Comparison of ENCODE assay signal across 8 cellular contexts in the genomic region with DNA sequence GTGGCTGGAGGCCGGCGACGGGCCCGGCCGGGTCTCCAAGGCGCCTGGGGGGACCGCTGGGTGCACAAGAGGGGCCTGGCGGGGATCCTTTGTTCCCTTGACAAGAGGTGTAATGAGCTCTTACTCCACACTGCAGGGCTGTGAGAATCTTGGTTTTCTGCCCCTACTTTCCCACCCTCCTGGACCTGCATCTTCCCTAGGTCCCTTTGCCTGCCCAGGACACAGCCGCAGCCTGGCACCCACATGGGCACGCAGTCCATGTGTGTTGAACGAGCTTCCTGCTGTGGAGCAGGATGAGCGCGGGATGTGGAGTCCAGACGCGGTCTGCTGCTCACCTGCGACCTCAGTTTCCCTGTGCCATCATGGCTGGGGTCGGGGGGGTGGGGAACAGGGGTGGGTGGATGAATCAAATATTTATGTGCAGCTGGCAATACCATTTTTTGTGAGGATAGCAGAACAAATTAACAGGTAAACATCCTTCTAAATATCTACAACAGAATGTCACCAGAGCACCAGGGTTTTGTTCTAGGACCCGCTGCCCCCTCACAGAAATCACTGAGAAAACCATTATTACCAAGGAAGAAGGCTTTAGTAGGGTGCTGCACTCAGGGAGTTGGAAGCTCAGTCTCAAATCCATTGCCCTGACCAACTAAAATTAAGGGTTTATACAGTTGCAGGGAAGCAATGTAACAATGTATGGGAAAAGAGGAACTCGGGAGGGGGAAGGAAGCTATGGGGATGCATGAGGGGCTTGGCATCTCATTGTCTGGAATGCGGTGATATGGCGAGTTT. TPM values are rescaled to one million over a fixed set of nuclear protein-coding genes. Genes with fewer than 3 reads are reported as not detected.
DNase-seq lines count a peak whose midpoint lies in the region; ATAC-seq and TF ChIP-seq lines count a peak whose summit lies in the region.

No MANE protein-coding gene starts in this region.

- TF ChIP-seq POLR2A in gastroesophageal sphincter (IDR thresholded peaks at IDR 0.05) = no peak
- no peak for TF ChIP-seq POLR2A in gastrocnemius medialis (IDR thresholded peaks at IDR 0.05)

- H3K9ac ChIP-seq in SK-N-SH = peak overlapping the region; percentile 96; the same call in 1 of the 2 replicates

- H2AFZ ChIP-seq in SK-N-SH (ENCODE audit: low read depth) = peak overlapping the region; percentile 87

- no peaks in the 10 kb centered on the region for H3K9me2 ChIP-seq in SK-N-SH

- H3K27me3 ChIP-seq in AG04450 (ENCODE audit: control insufficient read depth, insufficient read depth, low read length) (no peaks in the 10 kb centered on the region), SK-N-SH (ENCODE audit: insufficient read depth) (no peaks in the 10 kb centered on the region), gastroesophageal sphincter (no peaks in the 10 kb centered on the region), gastrocnemius medialis (no peaks in the 10 kb centered on the region)

- peaks cover 8% of the 10 kb centered on the region for H3F3A ChIP-seq in SK-N-SH (replicated peaks; ENCODE audit: insufficient read depth)

- ATAC-seq in GM21526 (IDR thresholded peaks at IDR 0.05; ENCODE audit: low FRiP score, unreplicated experiment) (peak; percentile 15), gastroesophageal sphincter (peak; percentile 25), gastrocnemius medialis (peak; percentile 7 to 29), HG02840 (IDR thresholded peaks at IDR 0.05; ENCODE audit: low FRiP score, unreplicated experiment) (no peak)

- CTCF ChIA-PET in AG04450 (lab: Charles Lee) (interaction anchor here (0.6 to 1.6 kb wide), 14 partner anchors 9 to 292 kb away, joined by 3 to 26 read pairs (median 3); partner anchors contain the start of gene ATE1), SK-N-SH (lab: Yijun Ruan, JAX) (interaction anchor here (0.6 to 2.7 kb wide), 22 partner anchors 9 to 1237 kb away, joined by 3 to 13 read pairs (median 4); no protein-coding TSS in a partner anchor)

- intact Hi-C loops in gastrocnemius medialis (cut with DNase I; ENCODE audit: low total_unique reads) = loop anchor here (2.0 to 5.0 kb wide), 3 partner anchors 67 to 139 kb away; no protein-coding TSS in a partner anchor

- H3K4me3 ChIP-seq in AG04450 (ENCODE audit: low read depth, low read length) = peak overlapping the region; percentile 73
- H3K4me3 ChIP-seq in SK-N-SH (ENCODE audit: low read depth in 2 of 2, low read length in 1 of 2) = peak overlapping the region; percentile 82 to 98
- H3K4me3 ChIP-seq in gastroesophageal sphincter = peak overlapping the region; percentile 79 to 84
- peak overlapping the region; percentile 71 to 91 (median 81) for H3K4me3 ChIP-seq in gastrocnemius medialis

- H3K36me3 ChIP-seq in SK-N-SH (replicated peaks in 1 of 2; ENCODE audit: control insufficient read depth in 1 of 2, insufficient read depth in 2 of 2, low read length in 1 of 2) = peaks cover 0 to 10% of the 10 kb centered on the region in 2 experiments
- H3K36me3 ChIP-seq in gastroesophageal sphincter = peaks cover 0 to 20% of the 10 kb centered on the region in 2 donors
- H3K36me3 ChIP-seq in gastrocnemius medialis = peaks cover 0 to 5% of the 10 kb centered on the region in 2 donors

- DNase-seq in AG04450 (ENCODE audit: low read depth, low spot score) = no peak
- DNase-seq in SK-N-SH = peak; percentile 19
- no peak for DNase-seq in gastrocnemius medialis
- no peak for DNase-seq in cerebellar nuclear complex (lab: John Stamatoyannopoulos, UW)
- DNase-seq in stimulated activated CD4-positive, alpha-beta T cell treated with anti-CD3 and anti-CD28 coated beads, Interleukin-4, amount 100 ng/mL, for 24 hours = no peak

- H3K4me1 ChIP-seq in SK-N-SH (ENCODE audit: control insufficient read depth in 1 of 2, insufficient read depth in 2 of 2, low read depth in 1 of 2, low read length in 1 of 2) (peaks cover 0 to 13% of the 10 kb centered on the region in 2 experiments; a peak in 2 of 4 replicates), gastroesophageal sphincter (peaks cover 4 to 35% (median 22%) of the 10 kb centered on the region in 3 donors), gastrocnemius medialis (peaks cover 16 to 19% of the 10 kb centered on the region in 2 donors)

- TF ChIP-seq RAD21 in SK-N-SH (IDR thresholded peaks at IDR 0.05; ENCODE audit: low read length) = peak; percentile 22

- peak overlapping the region; percentile 99 for H3K4me2 ChIP-seq in SK-N-SH

- TF ChIP-seq EP300 in SK-N-SH (IDR thresholded peaks at IDR 0.05; ENCODE audit: borderline replicate concordance in 1 of 2, low read depth in 1 of 2, low read length in 1 of 2) = no peak
- no peak for TF ChIP-seq EP300 in gastroesophageal sphincter (IDR thresholded peaks at IDR 0.05)

- POLR2A ChIA-PET in AG04450 (lab: Yijun Ruan, JAX) = interaction anchor here (0.6 kb wide), 2 partner anchors 100 to 188 kb away, joined by 3 to 6 read pairs; no protein-coding TSS in a partner anchor
- POLR2A ChIA-PET in SK-N-SH (lab: Yijun Ruan, JAX) = interaction anchor here (1.0 to 2.1 kb wide), 5 partner anchors 14 to 188 kb away, joined by 3 to 14 read pairs (median 3); partner anchors contain the start of gene ATE1

- H3K9me3 ChIP-seq in AG04450 (ENCODE audit: control insufficient read depth, insufficient read depth, low read length) (peaks cover 9% of the 10 kb centered on the region), SK-N-SH (no peaks in the 10 kb centered on the region), gastroesophageal sphincter (no peaks in the 10 kb centered on the region), gastrocnemius medialis (no peaks in the 10 kb centered on the region)

- peaks cover 13% of the 10 kb centered on the region for H3K79me2 ChIP-seq in SK-N-SH (ENCODE audit: insufficient read depth)

- H3K27ac ChIP-seq in AG04450 (ENCODE audit: low read depth, low read length) (no peak overlapping the region), SK-N-SH (ENCODE audit: low read depth in 2 of 2, low read length in 1 of 2) (peak overlapping the region; percentile 81 to 94), gastroesophageal sphincter (peak overlapping the region; percentile 93 to 99 (median 98)), gastrocnemius medialis (peak overlapping the region; percentile 94 to 99 (median 96))

- TF ChIP-seq CTCF in AG04450 (IDR thresholded peaks at IDR 0.05; ENCODE audit: low read depth, low read length) = no peak
- peak; percentile 72 for TF ChIP-seq CTCF in SK-N-SH (IDR thresholded peaks at IDR 0.05)
- peak in 2 of 4 experiments; percentile 78 to 88 for TF ChIP-seq CTCF in gastroesophageal sphincter (IDR thresholded peaks at IDR 0.05)
- peak in 2 of 5 experiments; percentile 20 to 63 for TF ChIP-seq CTCF in gastrocnemius medialis (IDR thresholded peaks at IDR 0.05 in 4 of 5, conservative IDR thresholded peaks at IDR 0.05 in 1 of 5)

- in situ Hi-C loops in gastrocnemius medialis (cut with MboI; ENCODE audit: low sequenced_read_pairs in 4 of 4) = no loop called here

- WGBS in SK-N-SH (ENCODE audit: low lambda C conversion rate) = 52% methylated on average over 11 of the region's 21 CpGs
- 63 to 64% methylated on average over 2 to 9 of the region's 21 CpGs for WGBS in gastroesophageal sphincter (ENCODE audit: low coverage in 1 of 2), 2 donors

- H4K20me1 ChIP-seq in SK-N-SH (ENCODE audit: insufficient read depth) = no peaks in the 10 kb centered on the region

TF ChIP-seq in SK-N-SH, 30 proteins besides CTCF, POLR2A, EP300 and RAD21:
- TF ChIP-seq SMC3 (IDR thresholded peaks at IDR 0.05; ENCODE audit: low read depth, low read length) (0 out of 2 replicates have a peak, but pooled peaks have one; percentile 17), POLR2AphosphoS5 (IDR thresholded peaks at IDR 0.05; ENCODE audit: low read depth, low read length) (no peak)

RNA-seq across cellular contexts. Expression of gene NSMCE4A, which starts 0.5 kb away (rescaled TPM):
- polyA plus RNA-seq in AG04450 (2011; rRNA removed) = 20.9 and 30.3 TPM in 2 replicates
- 5.6 and 7.6 TPM in 2 replicates for polyA minus RNA-seq in AG04450 (2011; rRNA and poly(A)+ RNA removed)
- polyA plus RNA-seq in SK-N-SH (2012; rRNA removed) = 28.5 and 35.6 TPM in 2 replicates
- polyA plus RNA-seq in SK-N-SH (2012; cell fraction: cytosol; rRNA removed) = 29.9 and 31.8 TPM in 2 replicates
- 96.2 and 102 TPM in 2 replicates for polyA plus RNA-seq in SK-N-SH (2012; cell fraction: nucleus; rRNA removed)
- 100 to 1,000 TPM in 1 of 4 donors, 10 to 100 TPM in 3; 65.2 to 135 (median 85.1) TPM for total RNA-seq in gastroesophageal sphincter
- total RNA-seq in gastrocnemius medialis = 10 to 100 TPM; 20.1 to 37.7 (median 26.9) TPM

RNA-seq across cellular contexts. Expression of gene TACC2, which starts 13.5 kb away (rescaled TPM):
- polyA plus RNA-seq in AG04450 (2011; rRNA removed) = 16.8 and 19.4 TPM in 2 replicates
- 19.6 and 21.0 TPM in 2 replicates for polyA minus RNA-seq in AG04450 (2011; rRNA and poly(A)+ RNA removed)
- 5.3 and 8.8 TPM in 2 replicates for polyA plus RNA-seq in SK-N-SH (2012; rRNA removed)
- 7.0 and 7.9 TPM in 2 replicates for polyA plus RNA-seq in SK-N-SH (2012; cell fraction: cytosol; rRNA removed)
- 25.6 and 29.7 TPM in 2 replicates for polyA plus RNA-seq in SK-N-SH (2012; cell fraction: nucleus; rRNA removed)
- 100 to 1,000 TPM in 1 of 4 donors, 10 to 100 TPM in 3; 63.1 to 102 (median 74.9) TPM for total RNA-seq in gastroesophageal sphincter
- 100 to 1,000 TPM; 105 to 334 (median 235) TPM for total RNA-seq in gastrocnemius medialis

RNA-seq across cellular contexts. Expression of gene ATE1, which starts 47.7 kb away (rescaled TPM):
- 14.4 and 17.9 TPM in 2 replicates for polyA plus RNA-seq in AG04450 (2011; rRNA removed)
- 27.1 and 29.9 TPM in 2 replicates for polyA minus RNA-seq in AG04450 (2011; rRNA and poly(A)+ RNA removed)
- polyA plus RNA-seq in SK-N-SH (2012; rRNA removed) = 6.3 and 7.2 TPM in 2 replicates
- 9.7 and 11.3 TPM in 2 replicates for polyA plus RNA-seq in SK-N-SH (2012; cell fraction: cytosol; rRNA removed)
- 4.2 and 10.4 TPM in 2 replicates for polyA plus RNA-seq in SK-N-SH (2012; cell fraction: nucleus; rRNA removed)
- 10 to 100 TPM; 24.6 to 38.2 (median 32.6) TPM for total RNA-seq in gastroesophageal sphincter
- 10 to 100 TPM; 34.3 to 57.6 (median 39.4) TPM for total RNA-seq in gastrocnemius medialis
